Comparison of ENCODE assay signal across 9 cellular contexts in the genomic region with DNA sequence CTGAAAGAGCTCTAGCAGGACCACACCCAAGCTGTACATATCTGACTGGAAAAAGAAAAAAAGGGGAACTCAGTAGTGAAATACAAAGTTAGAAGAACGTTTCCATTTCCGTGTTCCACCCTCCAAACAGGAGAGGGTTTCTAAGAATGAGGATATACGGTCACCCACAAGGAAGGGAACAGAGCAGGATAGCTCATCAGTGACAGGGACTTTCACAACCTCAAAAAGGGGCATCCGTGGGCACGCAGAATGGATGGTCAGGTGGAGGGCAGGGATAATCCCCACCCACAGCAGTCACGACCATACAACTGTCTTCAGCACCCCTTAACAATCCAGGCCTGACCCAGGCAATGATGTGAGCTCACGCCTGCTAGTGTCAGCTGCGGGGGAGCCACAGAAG. TPM values are rescaled to one million over a fixed set of nuclear protein-coding genes. Genes with fewer than 3 reads are reported as not detected.
DNase-seq lines count a peak whose midpoint lies in the region; ATAC-seq and TF ChIP-seq lines count a peak whose summit lies in the region.
"Had no signal": no experiment of that assay in that cellular context is flagged by ENCODE, and none has a peak within 500 bp of the region (broad histone marks: within the 10 kb centered on the region; RNA-seq: fewer than 3 reads in every experiment).

No MANE protein-coding gene starts in this region.

- no peak for TF ChIP-seq CTCF in mucosa of descending colon (IDR thresholded peaks at IDR 0.05)

- peak overlapping the region; percentile 91 for H3K27ac Mint-ChIP-seq in activated naive CD8-positive, alpha-beta T cell treated with anti-CD3 and anti-CD28 coated beads, Interleukin-2, amount 10 ng/mL, durations not matched to agents 7 days and 5 days

- H3K27ac ChIP-seq in BLaER1 = peak overlapping the region; percentile 69

- intact Hi-C loops in mucosa of descending colon (cut with DNase I, micrococcal nuclease) = no loop called here

- H3K4me3 ChIP-seq in BLaER1 (peak overlapping the region; percentile 54; the same call in 1 of the 2 replicates), mucosa of descending colon (no peak overlapping the region)

- H3K27me3 Mint-ChIP-seq in activated naive CD8-positive, alpha-beta T cell treated with anti-CD3 and anti-CD28 coated beads, Interleukin-2, amount 10 ng/mL, durations not matched to agents 7 days and 5 days = no peaks in the 10 kb centered on the region

- DNase-seq in activated naive CD8-positive, alpha-beta T cell treated with anti-CD3 and anti-CD28 coated beads, Interleukin-2, amount 10 ng/mL, durations not matched to agents 7 days and 5 days = no peak
- no peak for DNase-seq in mucosa of descending colon
- DNase-seq in NCI-H345 treated with DMSO at 0.1 percent for 48 hours (lab: John Stamatoyannopoulos, UW; ENCODE audit: unreplicated experiment) = no peak
- DNase-seq in COLO668 (lab: John Stamatoyannopoulos, UW; ENCODE audit: unreplicated experiment) = no peak
- DNase-seq in effector CD4-positive, alpha-beta T cell = no peak
- no peak for DNase-seq in COR-L47 (lab: John Stamatoyannopoulos, UW)

- H3K27me3 ChIP-seq in BLaER1 = no peaks in the 10 kb centered on the region

- H3K9ac ChIP-seq in BLaER1 = peak overlapping the region; percentile 51

- no peaks in the 10 kb centered on the region for H3K9me3 ChIP-seq in BLaER1
- H3K9me3 ChIP-seq in mucosa of descending colon = no peaks in the 10 kb centered on the region

- H4K20me1 ChIP-seq in BLaER1 = peaks cover 68% of the 10 kb centered on the region

- no peaks in the 10 kb centered on the region for H3K9me3 Mint-ChIP-seq in activated naive CD8-positive, alpha-beta T cell treated with anti-CD3 and anti-CD28 coated beads, Interleukin-2, amount 10 ng/mL, durations not matched to agents 7 days and 5 days

- H3K4me1 Mint-ChIP-seq in activated naive CD8-positive, alpha-beta T cell treated with anti-CD3 and anti-CD28 coated beads, Interleukin-2, amount 10 ng/mL, durations not matched to agents 7 days and 5 days = peaks cover 17% of the 10 kb centered on the region

- peaks cover 98% of the 10 kb centered on the region for H3K36me3 ChIP-seq in BLaER1
- peaks cover 9% of the 10 kb centered on the region for H3K36me3 ChIP-seq in mucosa of descending colon (ENCODE audit: low read depth)

- H3K4me1 ChIP-seq in BLaER1 (peaks cover 24% of the 10 kb centered on the region), mucosa of descending colon (ENCODE audit: low read depth) (peaks cover 35% of the 10 kb centered on the region)

- peaks cover 30% of the 10 kb centered on the region for H3K36me3 Mint-ChIP-seq in activated naive CD8-positive, alpha-beta T cell treated with anti-CD3 and anti-CD28 coated beads, Interleukin-2, amount 10 ng/mL, durations not matched to agents 7 days and 5 days

- POLR2A ChIA-PET in activated naive CD8-positive, alpha-beta T cell treated with anti-CD3 and anti-CD28 coated beads, Interleukin-2, amount 10 ng/mL, durations not matched to agents 7 days and 5 days (lab: Charles Lee) = interaction anchor here (0.6 to 2.0 kb wide), 4 partner anchors 14 to 34 kb away, joined by 3 to 9 read pairs (median 3); a partner anchor contains a TSS

- peak overlapping the region; percentile 74 for H3K4me3 Mint-ChIP-seq in activated naive CD8-positive, alpha-beta T cell treated with anti-CD3 and anti-CD28 coated beads, Interleukin-2, amount 10 ng/mL, durations not matched to agents 7 days and 5 days

- ATAC-seq in HG03432 (IDR thresholded peaks at IDR 0.05; ENCODE audit: unreplicated experiment) (peak; percentile 29), mucosa of descending colon (peak; percentile 58)
- no peak for ATAC-seq in activated naive CD8-positive, alpha-beta T cell treated with anti-CD3 and anti-CD28 coated beads, Interleukin-2, amount 10 ng/mL, durations not matched to agents 7 days and 5 days (ENCODE audit: low read depth)

- H3K4me2 ChIP-seq in BLaER1 = peak overlapping the region; percentile 89

RNA-seq across cellular contexts. Expression of a gene that starts 4.3 kb away (rescaled TPM):
- total RNA-seq in activated naive CD8-positive, alpha-beta T cell treated with anti-CD3 and anti-CD28 coated beads, Interleukin-2, amount 10 ng/mL, durations not matched to agents 7 days and 5 days = not detected
- total RNA-seq in mucosa of descending colon = not detected
- total RNA-seq: urinary bladder had no signal

RNA-seq across cellular contexts. Expression of a gene that starts 17.8 kb away (rescaled TPM):
- 10 to 100 TPM; 21.4 to 23.8 TPM for total RNA-seq in activated naive CD8-positive, alpha-beta T cell treated with anti-CD3 and anti-CD28 coated beads, Interleukin-2, amount 10 ng/mL, durations not matched to agents 7 days and 5 days
- 10 to 100 TPM; 29.4 to 47.3 (median 36.7) TPM for total RNA-seq in mucosa of descending colon

RNA-seq across cellular contexts. Expression of a gene that starts 18.1 kb away (rescaled TPM):
- total RNA-seq in activated naive CD8-positive, alpha-beta T cell treated with anti-CD3 and anti-CD28 coated beads, Interleukin-2, amount 10 ng/mL, durations not matched to agents 7 days and 5 days = 10 to 100 TPM; 21.1 to 24.1 TPM
- total RNA-seq in mucosa of descending colon = 10 to 100 TPM in 2 of 3 donors, 1 to 10 TPM in 1; 9.8 to 12.4 (median 12.1) TPM

RNA-seq across cellular contexts. Expression of a gene that starts 32.1 kb away (rescaled TPM):
- 100 to 1,000 TPM in 1 of 2 experiments, 10 to 100 TPM in 1; 96.4 to 113 TPM for total RNA-seq in activated naive CD8-positive, alpha-beta T cell treated with anti-CD3 and anti-CD28 coated beads, Interleukin-2, amount 10 ng/mL, durations not matched to agents 7 days and 5 days
- 10 to 100 TPM; 62.8 to 99.2 (median 95.5) TPM for total RNA-seq in mucosa of descending colon

RNA-seq across cellular contexts. Expression of a gene that starts 56.4 kb away (rescaled TPM):
- under 1 TPM in 1 of 2 experiments, not detected in 1; 0.53 TPM for total RNA-seq in activated naive CD8-positive, alpha-beta T cell treated with anti-CD3 and anti-CD28 coated beads, Interleukin-2, amount 10 ng/mL, durations not matched to agents 7 days and 5 days
- not detected for total RNA-seq in mucosa of descending colon
- total RNA-seq: urinary bladder had no signal
